In the genomic region with DNA sequence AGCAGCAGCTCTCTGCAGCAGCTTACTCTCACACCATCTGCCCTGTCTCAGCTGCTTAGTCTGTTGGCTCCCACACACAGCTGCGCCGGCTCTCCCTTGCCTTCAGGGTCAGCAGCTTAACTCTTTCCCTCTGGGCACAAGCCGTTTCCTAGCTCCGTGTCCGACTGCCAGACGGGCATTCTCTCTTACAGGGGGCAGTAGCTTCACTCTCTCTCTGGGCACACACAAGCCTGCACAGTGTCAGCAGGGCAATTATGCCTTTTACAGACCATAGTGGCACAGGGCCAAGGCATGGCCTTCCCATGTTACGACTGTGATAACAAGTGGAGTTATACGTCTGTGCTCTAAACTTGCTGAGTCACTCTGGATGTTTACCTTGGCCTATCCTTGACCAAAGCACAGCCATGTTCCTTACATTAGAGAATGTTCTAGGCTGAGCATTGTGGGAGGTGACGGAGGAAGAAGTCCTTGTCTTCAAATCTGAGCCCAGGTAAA, we compare ENCODE assay signal across 14 cellular contexts. TPM values are rescaled to one million over a fixed set of nuclear protein-coding genes. Genes with fewer than 3 reads are reported as not detected.
A peak's percentile ranks its signal among the peaks of the same experiment; 100 is the strongest.
DNase-seq lines count a peak whose midpoint lies in the region; ATAC-seq and TF ChIP-seq lines count a peak whose summit lies in the region.
"Had no signal": no experiment of that assay in that cellular context is flagged by ENCODE, and none has a peak within 500 bp of the region (broad histone marks: within the 10 kb centered on the region; RNA-seq: fewer than 3 reads in every experiment).

No MANE protein-coding gene starts in this region.

- no peak overlapping the region for H4K8ac ChIP-seq in mesenchymal stem cell (ENCODE audit: low read length)

- peaks cover 9% of the 10 kb centered on the region for H3K4me1 ChIP-seq in body of pancreas
- H3K4me1 ChIP-seq in mesenchymal stem cell (ENCODE audit: control insufficient read depth, insufficient read depth, low read depth, low read length): peaks cover 2% of the 10 kb centered on the region
- peaks cover 0 to 26% (median 0%) of the 10 kb centered on the region in 3 donors for H3K4me1 ChIP-seq in esophagus squamous epithelium
- no peaks in the 10 kb centered on the region for H3K4me1 ChIP-seq in naive thymus-derived CD4-positive, alpha-beta T cell (ENCODE audit: control insufficient read depth in 2 of 2, insufficient read depth in 2 of 2, low read length in 2 of 2)
- H3K4me1 ChIP-seq: psoas muscle had no signal

- WGBS in body of pancreas, 2 donors: 30 to 34% methylated on average over 9 of the region's 9 CpGs
- WGBS in mesenchymal stem cell: 51% methylated on average over 8 of the region's 9 CpGs
- WGBS in esophagus squamous epithelium, 2 donors: 36 to 52% methylated on average over 6 to 7 of the region's 9 CpGs

- H2AFZ ChIP-seq in mesenchymal stem cell (ENCODE audit: low read depth, low read length): no peak overlapping the region

- peak; percentile 55 for ATAC-seq in body of pancreas
- ATAC-seq in naive thymus-derived CD4-positive, alpha-beta T cell: no peak
- ATAC-seq: activated T-cell treated with anti-CD3 and anti-CD28 coated beads, Interleukin-2, amount 50 U/mL, for 72 hours had no signal

- H3K27me3 Mint-ChIP-seq in naive thymus-derived CD4-positive, alpha-beta T cell: no peaks in the 10 kb centered on the region

- no peak overlapping the region for H2BK120ac ChIP-seq in mesenchymal stem cell (ENCODE audit: low read depth, low read length)

- no peak overlapping the region for H3K4ac ChIP-seq in mesenchymal stem cell (ENCODE audit: low read depth in 1 of 2, low read length in 2 of 2)

- H3K27me3 ChIP-seq in body of pancreas (no peaks in the 10 kb centered on the region), mesenchymal stem cell (ENCODE audit: control insufficient read depth in 1 of 2, insufficient read depth in 1 of 2, low read length in 2 of 2) (peaks cover 7 to 38% of the 10 kb centered on the region in 2 experiments), esophagus squamous epithelium (no peaks in the 10 kb centered on the region)
- H3K27me3 ChIP-seq in naive thymus-derived CD4-positive, alpha-beta T cell (ENCODE audit: control insufficient read depth in 2 of 2, insufficient read depth in 2 of 2, low read length in 2 of 2): no peaks in the 10 kb centered on the region
- H3K27me3 ChIP-seq: cardiac muscle cell, esophagus muscularis mucosa had no signal

- no peak overlapping the region for H3K4me2 ChIP-seq in mesenchymal stem cell (ENCODE audit: low read length, poor library complexity, severe bottlenecking)

- no peak for TF ChIP-seq POLR2A in body of pancreas (IDR thresholded peaks at IDR 0.05)
- no peak for TF ChIP-seq POLR2A in esophagus squamous epithelium (IDR thresholded peaks at IDR 0.05)

- DNase-seq in Ammon's horn (ENCODE audit: low spot score) (peak; percentile 45), NCI-H146 treated with DMSO at 0.1 percent for 48 hours (lab: John Stamatoyannopoulos, UW; ENCODE audit: unreplicated experiment) (peak; percentile 53), body of pancreas (peak; percentile 21 to 62 (median 50)), mesenchymal stem cell (peak; percentile 38), DMS53 treated with DMSO at 0.1 percent for 48 hours (lab: John Stamatoyannopoulos, UW; ENCODE audit: unreplicated experiment) (no peak), esophagus squamous epithelium (lab: John Stamatoyannopoulos, UW) (no peak)
- no peak for DNase-seq in naive thymus-derived CD4-positive, alpha-beta T cell
- DNase-seq in activated T-cell treated with anti-CD3 and anti-CD28 coated beads, Interleukin-2, amount 50 U/mL, for 1 hour: no peak
- DNase-seq: activated T-cell treated with anti-CD3 and anti-CD28 coated beads, Interleukin-2, amount 50 U/mL, for 72 hours; AML-193; NCI-H2029; psoas muscle had no signal

- no peak overlapping the region for H4K91ac ChIP-seq in mesenchymal stem cell (ENCODE audit: low read length)

- TF ChIP-seq CTCF in body of pancreas (IDR thresholded peaks at IDR 0.05): no peak
- TF ChIP-seq CTCF in esophagus squamous epithelium (IDR thresholded peaks at IDR 0.05): no peak

- no peaks in the 10 kb centered on the region for H3K79me1 ChIP-seq in mesenchymal stem cell (replicated peaks; ENCODE audit: low read length, poor library complexity, severe bottlenecking)

- no peak overlapping the region for H3K18ac ChIP-seq in mesenchymal stem cell (ENCODE audit: low read depth in 1 of 2, low read length in 2 of 2)

- POLR2A ChIA-PET in naive thymus-derived CD4-positive, alpha-beta T cell (lab: Charles Lee): no interaction called here

- no peak overlapping the region for H3K27ac Mint-ChIP-seq in naive thymus-derived CD4-positive, alpha-beta T cell
- H3K27ac Mint-ChIP-seq: activated T-cell treated with anti-CD3 and anti-CD28 coated beads, Interleukin-2, amount 50 U/mL, for 72 hours had no signal

- H3K9me3 ChIP-seq in body of pancreas (no peaks in the 10 kb centered on the region), mesenchymal stem cell (ENCODE audit: control insufficient read depth, low read length) (no peaks in the 10 kb centered on the region), esophagus squamous epithelium (no peaks in the 10 kb centered on the region)
- no peaks in the 10 kb centered on the region for H3K9me3 ChIP-seq in naive thymus-derived CD4-positive, alpha-beta T cell (ENCODE audit: control insufficient read depth in 2 of 3, low read length in 3 of 3)
- H3K9me3 ChIP-seq: esophagus muscularis mucosa, psoas muscle had no signal

- CTCF ChIA-PET in naive thymus-derived CD4-positive, alpha-beta T cell (lab: Charles Lee): no interaction called here

- no peaks in the 10 kb centered on the region for H3K36me3 Mint-ChIP-seq in naive thymus-derived CD4-positive, alpha-beta T cell

- no peak overlapping the region for H3K23ac ChIP-seq in mesenchymal stem cell (ENCODE audit: low read length in 2 of 2)

- H3K4me3 Mint-ChIP-seq in naive thymus-derived CD4-positive, alpha-beta T cell: no peak overlapping the region
- H3K4me3 Mint-ChIP-seq: activated T-cell treated with anti-CD3 and anti-CD28 coated beads, Interleukin-2, amount 50 U/mL, for 72 hours had no signal

- H3K4me3 ChIP-seq in body of pancreas: no peak overlapping the region
- H3K4me3 ChIP-seq in mesenchymal stem cell (ENCODE audit: insufficient read depth in 1 of 2, low read depth in 1 of 2, low read length in 2 of 2): no peak overlapping the region
- no peak overlapping the region for H3K4me3 ChIP-seq in esophagus squamous epithelium
- no peak overlapping the region for H3K4me3 ChIP-seq in naive thymus-derived CD4-positive, alpha-beta T cell (ENCODE audit: low read length)
- H3K4me3 ChIP-seq: cardiac muscle cell, esophagus muscularis mucosa, psoas muscle had no signal

- H3K36me3 ChIP-seq in body of pancreas (replicated peaks in 1 of 2; ENCODE audit: insufficient read depth in 1 of 2, low read depth in 2 of 2) (no peaks in the 10 kb centered on the region), mesenchymal stem cell (ENCODE audit: control insufficient read depth in 1 of 2, insufficient read depth in 2 of 2, low read depth in 1 of 2, low read length in 2 of 2) (no peaks in the 10 kb centered on the region), esophagus squamous epithelium (no peaks in the 10 kb centered on the region)
- no peaks in the 10 kb centered on the region for H3K36me3 ChIP-seq in naive thymus-derived CD4-positive, alpha-beta T cell (ENCODE audit: control insufficient read depth in 2 of 3, insufficient read depth in 3 of 3, low read length in 3 of 3)
- H3K36me3 ChIP-seq: cardiac muscle cell had no signal

- peaks cover 0 to 3% (median 0%) of the 10 kb centered on the region in 7 donors for H3K4me1 Mint-ChIP-seq in naive thymus-derived CD4-positive, alpha-beta T cell

- H2BK15ac ChIP-seq in mesenchymal stem cell (ENCODE audit: low read depth, poor library complexity, severe bottlenecking): no peak overlapping the region

- no peaks in the 10 kb centered on the region for H3K9me3 Mint-ChIP-seq in naive thymus-derived CD4-positive, alpha-beta T cell
- H3K9me3 Mint-ChIP-seq: activated T-cell treated with anti-CD3 and anti-CD28 coated beads, Interleukin-2, amount 50 U/mL, for 72 hours had no signal

- H2AK5ac ChIP-seq in mesenchymal stem cell (ENCODE audit: low read length, severe bottlenecking): no peak overlapping the region

- no peak overlapping the region for H3K9ac ChIP-seq in mesenchymal stem cell (ENCODE audit: low read length)

- intact Hi-C loops in body of pancreas (cut with DNase I) (no loop called here), esophagus squamous epithelium (cut with DNase I) (loop anchor here (10.0 kb wide), 1 partner anchor 152 kb away; no protein-coding TSS in a partner anchor)
- intact Hi-C loops in naive thymus-derived CD4-positive, alpha-beta T cell (cut with micrococcal nuclease): no loop called here

- peak overlapping the region in 1 of 2 experiments; percentile 40 for H2BK12ac ChIP-seq in mesenchymal stem cell (ENCODE audit: low read length in 2 of 2)

- H3K27ac ChIP-seq in body of pancreas (no peak overlapping the region), mesenchymal stem cell (ENCODE audit: low read length, poor library complexity, severe bottlenecking) (no peak overlapping the region), esophagus squamous epithelium (no peak overlapping the region)
- H3K27ac ChIP-seq in naive thymus-derived CD4-positive, alpha-beta T cell (ENCODE audit: low read depth, low read length): no peak overlapping the region
- H3K27ac ChIP-seq: cardiac muscle cell, esophagus muscularis mucosa, psoas muscle had no signal

- H3K14ac ChIP-seq in mesenchymal stem cell (ENCODE audit: low read length in 2 of 2): peak overlapping the region in 1 of 2 experiments; percentile 68

- no peak overlapping the region for H2BK5ac ChIP-seq in mesenchymal stem cell (ENCODE audit: low read depth, low read length, poor library complexity, severe bottlenecking)

RNA-seq across cellular contexts. Expression of a gene that starts 31.7 kb away (rescaled TPM):
- total RNA-seq in body of pancreas: not detected
- not detected for polyA plus RNA-seq in mesenchymal stem cell (2013, experiment 1 of 2)
- polyA plus RNA-seq in mesenchymal stem cell (2013, experiment 2 of 2): not detected
- total RNA-seq in esophagus squamous epithelium: under 1 TPM in 1 of 4 donors, not detected in 3; 0.04 TPM
- total RNA-seq in naive thymus-derived CD4-positive, alpha-beta T cell: not detected
- not detected for polyA plus RNA-seq in naive thymus-derived CD4-positive, alpha-beta T cell
- total RNA-seq: activated T-cell treated with anti-CD3 and anti-CD28 coated beads, Interleukin-2, amount 50 U/mL, for 72 hours; esophagus muscularis mucosa had no signal

Comparison
In these comparisons a context has a peak if more than half of its experiments do, and no peak if none do; other contexts are left out.
1. DNase-seq: peak in Ammon's horn (single experiment), NCI-H146 treated with DMSO at 0.1 percent for 48 hours (single experiment), body of pancreas (4 of 4) and mesenchymal stem cell (single experiment); none in DMS53 treated with DMSO at 0.1 percent for 48 hours (single experiment), esophagus squamous epithelium (single experiment), naive thymus-derived CD4-positive, alpha-beta T cell (0 of 9) and activated T-cell treated with anti-CD3 and anti-CD28 coated beads, Interleukin-2, amount 50 U/mL, for 1 hour (single experiment).